ENCODE assay signal across 29 cellular contexts in the genomic region with DNA sequence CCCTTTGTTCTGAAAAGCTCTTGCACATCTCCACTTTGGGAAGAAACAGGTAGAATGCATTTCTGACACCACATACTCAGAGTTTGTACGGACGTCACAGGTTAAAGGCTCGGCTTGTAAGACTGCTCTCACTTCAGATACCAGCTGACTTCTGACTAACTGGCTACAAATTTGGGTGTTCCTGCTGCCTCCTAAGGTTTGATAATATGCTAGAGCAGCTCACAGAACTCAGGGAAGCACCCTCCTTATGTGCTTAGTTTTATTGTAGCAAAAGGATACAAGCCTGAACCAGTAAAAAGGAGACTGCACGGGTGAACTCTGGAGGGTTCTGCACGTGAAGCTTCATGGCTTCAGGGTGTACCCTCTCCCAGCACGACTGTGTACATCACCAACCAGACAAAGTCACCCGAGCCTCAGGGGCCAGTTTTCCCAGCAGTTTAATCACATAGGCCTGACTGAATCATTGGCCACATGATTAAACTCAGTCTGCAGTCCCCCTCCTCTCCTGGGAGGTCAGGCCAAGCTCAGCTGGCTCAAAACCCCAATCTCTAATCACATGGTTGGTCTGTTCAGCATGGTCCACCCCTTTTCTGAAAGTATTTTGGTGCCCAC.
"Had no signal": no experiment of that assay in that cellular context is flagged by ENCODE, and none has a peak within 500 bp of the region (broad histone marks: within the 10 kb centered on the region; RNA-seq: fewer than 3 reads in every experiment).

No MANE protein-coding gene starts in this region.

- H3K4me1 ChIP-seq: ascending aorta, gastroesophageal sphincter, heart right ventricle had no signal

- H3K9me3 ChIP-seq: ascending aorta, gastroesophageal sphincter, heart right ventricle had no signal

- H3K27ac ChIP-seq: ascending aorta, brain microvascular endothelial cell, gastroesophageal sphincter, heart right ventricle, WERI-Rb-1 had no signal

- H3K36me3 ChIP-seq: ascending aorta, brain microvascular endothelial cell, gastroesophageal sphincter, heart right ventricle, WERI-Rb-1 had no signal

- DNase-seq: activated B cell treated with CpG ODN at 0.5 μM for 24 hours; activated CD4-positive, alpha-beta memory T cell treated with anti-CD3 and anti-CD28 coated beads for 36 hours; activated CD4-positive, alpha-beta T cell treated with anti-CD3 and anti-CD28 coated beads for 36 hours; activated CD4-positive, alpha-beta T cell treated with anti-CD3 and anti-CD28 coated beads, Interleukin-2, amount 10 ng/mL, durations not matched to agents 24 days and 14 days; activated CD4-positive, CD25-positive, alpha-beta regulatory T cell treated with anti-CD3 and anti-CD28 coated beads, Interleukin-2, amount 50 U/mL, for 72 hours; activated CD8-positive, alpha-beta memory T cell treated with anti-CD3 and anti-CD28 coated beads, Interleukin-2, amount 10 ng/mL, durations not matched to agents 7 days and 5 days; activated CD8-positive, alpha-beta memory T cell treated with anti-CD3 and anti-CD28 coated beads, Interleukin-2, amount 50 U/mL, for 4 hours; activated CD8-positive, alpha-beta T cell treated with anti-CD3 and anti-CD28 coated beads, Interleukin-2, amount 10 ng/mL, durations not matched to agents 7 days and 5 days; activated gamma-delta T cell; activated naive CD4-positive, alpha-beta T cell; activated naive CD4-positive, alpha-beta T cell treated with anti-CD3 and anti-CD28 coated beads, Interleukin-2, amount 10 ng/mL, durations not matched to agents 7 days and 5 days; activated naive CD8-positive, alpha-beta T cell treated with anti-CD3 and anti-CD28 coated beads, Interleukin-2, amount 10 ng/mL, durations not matched to agents 7 days and 5 days; activated T-cell treated with anti-CD3 and anti-CD28 coated beads, Interleukin-2, amount 50 U/mL, for 1 hour; activated T-cell treated with anti-CD3 and anti-CD28 coated beads, Interleukin-2, amount 50 U/mL, for 48 hours; brain microvascular endothelial cell; caudate nucleus; cortex of kidney; dermis blood vessel endothelial cell; effector CD4-positive, alpha-beta T cell; effector memory CD8-positive, alpha-beta T cell; foreskin melanocyte; heart right ventricle; SW 1271; T-cell; T1000; WERI-Rb-1 had no signal

- H3K27me3 ChIP-seq: ascending aorta, brain microvascular endothelial cell, gastroesophageal sphincter had no signal

- FAIRE-seq: colon had no signal

- H3K4me3 ChIP-seq: ascending aorta, gastroesophageal sphincter, heart right ventricle had no signal
